8 cellular contexts compared by ENCODE assay signal in genomic region chr3:128068156-128068620, GRCh38. TPM values are rescaled to one million over a fixed set of nuclear protein-coding genes. Genes with fewer than 3 reads are reported as not detected.
DNase-seq lines count a peak whose midpoint lies in the region; ATAC-seq, FAIRE-seq and TF ChIP-seq lines count a peak whose summit lies in the region.

No MANE protein-coding gene starts in this region.

- peak; percentile 49 for TF ChIP-seq POLR2A in K562 (conservative IDR thresholded peaks at IDR 0.05)
- no peak; a peak in 1 of 4 replicates for TF ChIP-seq POLR2A in HepG2 (IDR thresholded peaks at IDR 0.05; ENCODE audit: insufficient read depth in 1 of 2, low read depth in 2 of 2, low read length in 2 of 2)

- H3K9me3 ChIP-seq in K562 (replicated peaks; ENCODE audit: control insufficient read depth, insufficient read depth, low read depth, low read length) = no peaks in the 10 kb centered on the region
- no peaks in the 10 kb centered on the region for H3K9me3 ChIP-seq in HepG2 (ENCODE audit: low read length)

- TF ChIP-seq CTCF in K562 (IDR thresholded peaks at IDR 0.05 in 2 of 3, conservative IDR thresholded peaks at IDR 0.05 in 1 of 3; ENCODE audit: insufficient read depth in 2 of 3, low read depth in 1 of 3, low read length in 3 of 3) = peak; percentile 57 to 73 (median 62)
- peak; percentile 61 for TF ChIP-seq CTCF in HepG2 (CRISPR knock-in tag; IDR thresholded peaks at IDR 0.05)

- in situ Hi-C loops in K562 (cut with MboI) (no loop called here), HepG2 (cut with HindIII; ENCODE audit: extremely low pct_ligation_motif_present, low pct_unique_long_range_greater_than_20kb) (no loop called here)

- TF ChIP-seq EP300 in K562 (IDR thresholded peaks at IDR 0.05; ENCODE audit: low read length) (no peak), HepG2 (IDR thresholded peaks at IDR 0.05; ENCODE audit: low read depth in 2 of 2, low read length in 2 of 2) (no peak), HepG2 (CRISPR knock-in tag; IDR thresholded peaks at IDR 0.05; ENCODE audit: borderline replicate concordance) (no peak)

- TF ChIP-seq RAD21 in K562 (CRISPR knock-in tag; conservative IDR thresholded peaks at IDR 0.05 in 1 of 2, IDR thresholded peaks at IDR 0.05 in 1 of 2) (peak in 1 of 2 experiments; percentile 33; a peak in 2 of 4 replicates), HepG2 (CRISPR knock-in tag; IDR thresholded peaks at IDR 0.05) (no peak)

- intact Hi-C loops in K562 (cut with micrococcal nuclease) = no loop called here
- intact Hi-C loops in HepG2 (cut with micrococcal nuclease; ENCODE audit: unreplicated experiment) = loop anchor here (2.0 kb wide), 1 partner anchor 65 kb away; no protein-coding TSS in a partner anchor

- H3K4me3 ChIP-seq in K562 (no peak overlapping the region), HepG2 (replicated peaks in 1 of 3; ENCODE audit: insufficient read depth in 1 of 3, low read depth in 2 of 3, low read length in 3 of 3) (no peak overlapping the region)

- H2AFZ ChIP-seq in K562 (ENCODE audit: low read depth, low read length) (no peak overlapping the region), HepG2 (ENCODE audit: low read length) (no peak overlapping the region)

- BruUV-seq in K562 (replicated peaks; lab: Mats Ljungman, UMichigan) (no TSS peak), HepG2 (replicated peaks; lab: Mats Ljungman, UMichigan) (no TSS peak)

- no peak for FAIRE-seq in K562 (lab: Jason Lieb, UNC)
- no peak for FAIRE-seq in HepG2 (lab: Jason Lieb, UNC)

- peaks cover 12% of the 10 kb centered on the region; the same call in 1 of the 2 replicates for H4K20me1 ChIP-seq in K562 (replicated peaks; ENCODE audit: control insufficient read depth, insufficient read depth, low read length)
- peaks cover 19% of the 10 kb centered on the region for H4K20me1 ChIP-seq in HepG2 (ENCODE audit: insufficient read depth, low read length)

- H3K27me3 ChIP-seq in K562 (ENCODE audit: control insufficient read depth in 2 of 2, insufficient read depth in 2 of 2, low read length in 2 of 2) = no peaks in the 10 kb centered on the region
- H3K27me3 ChIP-seq in HepG2 (ENCODE audit: control insufficient read depth in 1 of 2, insufficient read depth in 2 of 2, low read length in 2 of 2) = no peaks in the 10 kb centered on the region

- H3K27ac ChIP-seq in K562 (ENCODE audit: extremely low read depth, low read depth, low read length) (no peak overlapping the region), HepG2 (ENCODE audit: extremely low read length, insufficient read depth, low read length) (no peak overlapping the region)

- CTCF ChIA-PET in K562 (lab: Yijun Ruan, JAX; ENCODE audit: low intra/inter-chr PET ratio) = no interaction called here
- CTCF ChIA-PET in HepG2 (lab: Yijun Ruan, JAX; ENCODE audit: low intra/inter-chr PET ratio, low total read pairs) = interaction anchor here (1.4 kb wide), 1 partner anchor 65 kb away, joined by 4 read pairs; no protein-coding TSS in a partner anchor

- peak; percentile 81 for ATAC-seq in K562
- peak; percentile 41 for ATAC-seq in HepG2
- no peak for ATAC-seq in HG03097 (IDR thresholded peaks at IDR 0.05; ENCODE audit: low FRiP score, unreplicated experiment)
- ATAC-seq in GM19351 (IDR thresholded peaks at IDR 0.05; ENCODE audit: unreplicated experiment) = no peak

- POLR2A ChIA-PET in K562 (lab: Yijun Ruan, JAX) (interaction anchor here (0.6 to 0.8 kb wide), 3 partner anchors 9 to 374 kb away, joined by 3 read pairs; no protein-coding TSS in a partner anchor), HepG2 (lab: Yijun Ruan, JAX) (no interaction called here)

- WGBS in K562 (ENCODE audit: insufficient coverage, low coverage, missing lambda C conversion rate) = 90% methylated on average over 7 of the region's 8 CpGs
- WGBS in HepG2 (ENCODE audit: low lambda C conversion rate) = 96% methylated on average over 7 of the region's 8 CpGs

- peaks cover 0 to 12% of the 10 kb centered on the region in 2 experiments; a peak in 1 of 5 replicates for H3K4me1 ChIP-seq in K562 (replicated peaks in 1 of 2; ENCODE audit: control insufficient read depth in 2 of 2, insufficient read depth in 2 of 2, low read length in 2 of 2)
- H3K4me1 ChIP-seq in HepG2 (ENCODE audit: insufficient read depth, low read length) = no peaks in the 10 kb centered on the region

- no peaks in the 10 kb centered on the region for H3K9me1 ChIP-seq in K562 (ENCODE audit: control insufficient read depth, insufficient read depth, low read length)

- H3K36me3 ChIP-seq in K562 (ENCODE audit: control insufficient read depth, insufficient read depth, low read length) (peaks cover 98% of the 10 kb centered on the region), HepG2 (replicated peaks in 1 of 2; ENCODE audit: control insufficient read depth in 1 of 2, insufficient read depth in 2 of 2, low read length in 2 of 2) (peaks cover 48 to 92% of the 10 kb centered on the region in 2 experiments)

- peak; percentile 45 for DNase-seq in AG08396 (ENCODE audit: low spot score)
- peak; percentile 74 for DNase-seq in ELR (ENCODE audit: low read depth)
- DNase-seq in NCI-H69 (lab: John Stamatoyannopoulos, UW) = peak; percentile 55
- peak; percentile 47 to 62 (median 48) for DNase-seq in K562 (ENCODE audit: extremely low read depth in 1 of 4, low spot score in 3 of 4)
- peak; percentile 57 for DNase-seq in HepG2 (ENCODE audit: low spot score)
- no peak for DNase-seq in dedifferentiated amniotic fluid mesenchymal stem cell (ENCODE audit: extremely low spot score)

- H3K79me2 ChIP-seq in K562 (ENCODE audit: control insufficient read depth, insufficient read depth, low read length) (no peaks in the 10 kb centered on the region), HepG2 (ENCODE audit: insufficient read depth, low read length) (no peaks in the 10 kb centered on the region)

- no peak overlapping the region for H3K9ac ChIP-seq in K562 (ENCODE audit: insufficient read depth in 1 of 2, low read depth in 2 of 2, low read length in 2 of 2)
- H3K9ac ChIP-seq in HepG2 (ENCODE audit: insufficient read depth, low read depth, low read length) = no peak overlapping the region

- H3K4me2 ChIP-seq in K562 (ENCODE audit: insufficient read depth, low read length) = no peak overlapping the region
- H3K4me2 ChIP-seq in HepG2 (ENCODE audit: low read depth, low read length) = no peak overlapping the region

RNA-seq across cellular contexts. Expression of gene SEC61A1, which starts 16.0 kb away (rescaled TPM):
- total RNA-seq in K562 (2011; cell fraction: chromatin; rRNA removed; ENCODE audit: low replicate concordance) = 177 and 213 TPM in 2 replicates
- total RNA-seq in K562 (2011; cell fraction: nucleolus; rRNA removed) = 209 and 221 TPM in 2 replicates
- 193 and 199 TPM in 2 replicates for total RNA-seq in K562 (2011; cell fraction: nucleoplasm; rRNA removed)
- total RNA-seq in K562 (2014; rRNA removed) (79.1 and 105 TPM in 2 replicates), K562 (2014; rRNA removed; fragmentation: Illumina TruSeq; extraction: Trizol) (69.1 and 72.5 TPM in 2 replicates), K562 (2015; rRNA removed; fragmentation: Illumina TruSeq; extraction: Trizol) (97.5 and 98.2 TPM in 2 replicates), K562 (2021) (112 and 113 TPM in 2 replicates), HepG2 (2016; rRNA removed; fragmentation: Illumina TruSeq; extraction: Trizol) (128 and 203 TPM in 2 replicates)
- polyA plus RNA-seq in K562 (2011; rRNA removed) (137 and 140 TPM in 2 replicates), K562 (2014; fragmentation: Illumina TruSeq; extraction: Trizol) (101 and 109 TPM in 2 replicates), K562 (2014; fragmentation: Nextera tagmentation; extraction: Ambion mirVana) (1 to 10 TPM; 1.9 to 5.1 TPM), K562 (2014; rRNA removed) (76.4 and 97.8 TPM in 2 replicates), HepG2 (2011; rRNA removed) (170 and 173 TPM in 2 replicates)
- polyA plus RNA-seq in K562 (2011; cell fraction: cytosol; rRNA removed) = 138 and 154 TPM in 2 replicates
- polyA plus RNA-seq in K562 (2011; cell fraction: nucleus; rRNA removed) = 101 and 119 TPM in 2 replicates
- 84.1 and 153 TPM in 2 replicates for polyA plus RNA-seq in K562 (2012)
- 167 and 193 TPM in 2 replicates for polyA minus RNA-seq in K562 (2011; rRNA and poly(A)+ RNA removed)
- 80.9 and 97.1 TPM in 2 replicates for polyA minus RNA-seq in K562 (2011; cell fraction: cytosol; rRNA and poly(A)+ RNA removed)
- polyA minus RNA-seq in K562 (2011; cell fraction: nucleus; rRNA and poly(A)+ RNA removed) = 37.3 and 56.3 TPM in 2 replicates
- 23.2 and 24.0 TPM in 2 replicates for total RNA-seq in HepG2 (2016; cell fraction: cytosol; rRNA removed; fragmentation: Illumina TruSeq; extraction: Trizol; ENCODE audit: low read depth)
- total RNA-seq in HepG2 (2016; cell fraction: insoluble cytoplasmic fraction; rRNA removed; fragmentation: Illumina TruSeq; extraction: Trizol) = 113 and 205 TPM in 2 replicates
- 77.7 and 81.8 TPM in 2 replicates for total RNA-seq in HepG2 (2016; cell fraction: membrane; rRNA removed; fragmentation: Illumina TruSeq; extraction: Trizol)
- total RNA-seq in HepG2 (2016; cell fraction: nucleus; rRNA removed; fragmentation: Illumina TruSeq; extraction: Trizol) = 217 and 248 TPM in 2 replicates
- polyA plus RNA-seq in HepG2 (2011; cell fraction: cytosol; rRNA removed) = 169 and 191 TPM in 2 replicates
- 153 and 160 TPM in 2 replicates for polyA plus RNA-seq in HepG2 (2011; cell fraction: nucleus; rRNA removed)
- polyA plus RNA-seq in HepG2 (2012) = 121 and 145 TPM in 2 replicates
- 19.7 and 20.8 TPM in 2 replicates for polyA plus RNA-seq in HepG2 (2016; cell fraction: cytosol; fragmentation: Illumina TruSeq; extraction: Trizol; ENCODE audit: low read depth)
- 101 and 109 TPM in 2 replicates for polyA plus RNA-seq in HepG2 (2016; cell fraction: insoluble cytoplasmic fraction; fragmentation: Illumina TruSeq; extraction: Trizol; ENCODE audit: low read depth)
- 42.6 and 47.4 TPM in 2 replicates for polyA plus RNA-seq in HepG2 (2016; cell fraction: membrane; fragmentation: Illumina TruSeq; extraction: Trizol; ENCODE audit: low read depth)
- 314 and 317 TPM in 2 replicates for polyA plus RNA-seq in HepG2 (2016; cell fraction: nucleus; fragmentation: Illumina TruSeq; extraction: Trizol; ENCODE audit: insufficient read depth, low read depth)
- polyA minus RNA-seq in HepG2 (2011; rRNA and poly(A)+ RNA removed; ENCODE audit: low replicate concordance) = 520 and 651 TPM in 2 replicates
- polyA minus RNA-seq in HepG2 (2011; cell fraction: cytosol; rRNA and poly(A)+ RNA removed) = 181 and 199 TPM in 2 replicates
- 116 and 132 TPM in 2 replicates for polyA minus RNA-seq in HepG2 (2011; cell fraction: nucleus; rRNA and poly(A)+ RNA removed)

RNA-seq across cellular contexts. Expression of gene RUVBL1, which starts 55.4 kb away (rescaled TPM):
- total RNA-seq in K562 (2011; cell fraction: chromatin; rRNA removed; ENCODE audit: low replicate concordance) = 55.5 and 61.2 TPM in 2 replicates
- 45.7 and 51.0 TPM in 2 replicates for total RNA-seq in K562 (2011; cell fraction: nucleolus; rRNA removed)
- total RNA-seq in K562 (2011; cell fraction: nucleoplasm; rRNA removed) = 45.6 and 47.1 TPM in 2 replicates
- total RNA-seq in K562 (2014; rRNA removed) = 140 and 148 TPM in 2 replicates
- total RNA-seq in K562 (2014; rRNA removed; fragmentation: Illumina TruSeq; extraction: Trizol) = 117 and 119 TPM in 2 replicates
- total RNA-seq in K562 (2015; rRNA removed; fragmentation: Illumina TruSeq; extraction: Trizol) = 131 TPM in 2 replicates
- total RNA-seq in K562 (2021) = 106 and 110 TPM in 2 replicates
- 69.8 and 94.4 TPM in 2 replicates for polyA plus RNA-seq in K562 (2011; rRNA removed)
- polyA plus RNA-seq in K562 (2011; cell fraction: cytosol; rRNA removed) = 80.6 and 98.7 TPM in 2 replicates
- 36.0 and 40.8 TPM in 2 replicates for polyA plus RNA-seq in K562 (2011; cell fraction: nucleus; rRNA removed)
- 77.9 and 122 TPM in 2 replicates for polyA plus RNA-seq in K562 (2012)
- 140 and 147 TPM in 2 replicates for polyA plus RNA-seq in K562 (2014; fragmentation: Illumina TruSeq; extraction: Trizol)
- polyA plus RNA-seq in K562 (2014; fragmentation: Nextera tagmentation; extraction: Ambion mirVana) = 10 to 100 TPM; 20.7 to 40.2 TPM
- polyA plus RNA-seq in K562 (2014; rRNA removed) = 103 and 113 TPM in 2 replicates
- 63.4 and 91.2 TPM in 2 replicates for polyA minus RNA-seq in K562 (2011; rRNA and poly(A)+ RNA removed)
- polyA minus RNA-seq in K562 (2011; cell fraction: cytosol; rRNA and poly(A)+ RNA removed) = 42.4 and 64.1 TPM in 2 replicates
- 28.1 and 32.5 TPM in 2 replicates for polyA minus RNA-seq in K562 (2011; cell fraction: nucleus; rRNA and poly(A)+ RNA removed)
- total RNA-seq in HepG2 (2016; rRNA removed; fragmentation: Illumina TruSeq; extraction: Trizol) = 86.3 and 120 TPM in 2 replicates
- 21.3 and 22.5 TPM in 2 replicates for total RNA-seq in HepG2 (2016; cell fraction: cytosol; rRNA removed; fragmentation: Illumina TruSeq; extraction: Trizol; ENCODE audit: low read depth)
- total RNA-seq in HepG2 (2016; cell fraction: insoluble cytoplasmic fraction; rRNA removed; fragmentation: Illumina TruSeq; extraction: Trizol) = 90.7 and 130 TPM in 2 replicates
- total RNA-seq in HepG2 (2016; cell fraction: membrane; rRNA removed; fragmentation: Illumina TruSeq; extraction: Trizol) = 28.2 and 30.2 TPM in 2 replicates
- total RNA-seq in HepG2 (2016; cell fraction: nucleus; rRNA removed; fragmentation: Illumina TruSeq; extraction: Trizol) = 36.7 and 39.2 TPM in 2 replicates
- polyA plus RNA-seq in HepG2 (2011; rRNA removed) = 29.7 and 32.7 TPM in 2 replicates
- polyA plus RNA-seq in HepG2 (2011; cell fraction: cytosol; rRNA removed) = 38.1 and 39.4 TPM in 2 replicates
- 13.5 and 14.5 TPM in 2 replicates for polyA plus RNA-seq in HepG2 (2011; cell fraction: nucleus; rRNA removed)
- polyA plus RNA-seq in HepG2 (2012) = 33.6 and 40.3 TPM in 2 replicates
- 11.3 and 12.3 TPM in 2 replicates for polyA plus RNA-seq in HepG2 (2016; cell fraction: cytosol; fragmentation: Illumina TruSeq; extraction: Trizol; ENCODE audit: low read depth)
- polyA plus RNA-seq in HepG2 (2016; cell fraction: insoluble cytoplasmic fraction; fragmentation: Illumina TruSeq; extraction: Trizol; ENCODE audit: low read depth) = 101 and 104 TPM in 2 replicates
- 16.7 and 17.6 TPM in 2 replicates for polyA plus RNA-seq in HepG2 (2016; cell fraction: membrane; fragmentation: Illumina TruSeq; extraction: Trizol; ENCODE audit: low read depth)
- 38.5 and 40.8 TPM in 2 replicates for polyA plus RNA-seq in HepG2 (2016; cell fraction: nucleus; fragmentation: Illumina TruSeq; extraction: Trizol; ENCODE audit: insufficient read depth, low read depth)
- 48.8 and 126 TPM in 2 replicates for polyA minus RNA-seq in HepG2 (2011; rRNA and poly(A)+ RNA removed; ENCODE audit: low replicate concordance)
- polyA minus RNA-seq in HepG2 (2011; cell fraction: cytosol; rRNA and poly(A)+ RNA removed) = 20.6 and 22.9 TPM in 2 replicates
- polyA minus RNA-seq in HepG2 (2011; cell fraction: nucleus; rRNA and poly(A)+ RNA removed) = 24.2 and 25.6 TPM in 2 replicates

Comparison
In these comparisons a context has a peak if more than half of its experiments do, and no peak if none do; other contexts are left out.
1. ATAC-seq: peak in K562 (single experiment) and HepG2 (single experiment); none in HG03097 (single experiment) and GM19351 (single experiment).